ENCODE assay signal across 18 cellular contexts in the genomic region with DNA sequence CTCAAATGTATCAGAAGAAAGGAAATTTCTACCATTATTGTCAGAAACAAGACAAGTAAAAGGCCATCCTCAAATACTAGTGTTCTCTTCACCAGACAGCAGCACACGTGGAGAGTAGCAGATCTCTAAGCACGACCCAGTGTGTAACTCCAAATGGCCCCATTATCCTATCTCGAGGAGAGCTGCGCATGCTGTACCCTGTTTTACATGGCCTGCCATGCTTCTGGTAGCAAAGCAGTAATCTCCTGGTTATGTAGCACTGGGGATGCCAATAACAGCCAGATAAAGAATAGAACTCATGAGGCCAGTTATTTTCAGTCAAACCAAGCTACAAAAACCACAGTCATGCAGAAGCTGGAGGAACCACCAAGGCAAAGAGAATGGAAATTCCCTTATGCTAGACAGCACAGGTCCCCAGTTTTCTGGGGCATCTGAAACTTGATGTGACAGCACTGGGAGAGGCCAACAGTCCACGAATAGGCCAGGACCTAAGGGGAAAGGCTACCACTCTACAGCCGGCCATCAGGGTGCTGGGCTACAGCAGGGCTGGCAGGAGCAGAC.
A peak's percentile ranks its signal among the peaks of the same experiment; 100 is the strongest.
DNase-seq lines count a peak whose midpoint lies in the region; ATAC-seq and TF ChIP-seq lines count a peak whose summit lies in the region.
"Had no signal": no experiment of that assay in that cellular context is flagged by ENCODE, and none has a peak within 500 bp of the region (broad histone marks: within the 10 kb centered on the region; RNA-seq: fewer than 3 reads in every experiment).

No MANE protein-coding gene starts in this region.

- peak overlapping the region; percentile 83 for H2AK5ac ChIP-seq in trophoblast cell (ENCODE audit: low read length)

- H4K12ac ChIP-seq in trophoblast cell (ENCODE audit: low read depth, low read length), result no peak overlapping the region

- no peak overlapping the region for H3K9ac ChIP-seq in trophoblast cell (ENCODE audit: low read length)

- DNase-seq in activated naive CD8-positive, alpha-beta T cell treated with anti-CD3 and anti-CD28 coated beads, Interleukin-2, amount 50 U/mL, for 24 hours, result no peak
- no peak for DNase-seq in activated naive CD8-positive, alpha-beta T cell treated with anti-CD3 and anti-CD28 coated beads for 36 hours
- peak; percentile 49 for DNase-seq in GM12865 (ENCODE audit: low read depth)
- DNase-seq in astrocyte of the hippocampus (ENCODE audit: low read depth, low spot score), result peak; percentile 51
- no peak for DNase-seq in trophoblast cell
- DNase-seq in ureter (ENCODE audit: low spot score), result no peak
- no peak for DNase-seq in sciatic nerve (ENCODE audit: low spot score)
- DNase-seq: Caco-2; KG1; NCI-H1092 treated with DMSO at 0.1 percent for 48 hours; NCI-H1694 treated with DMSO at 0.1 percent for 48 hours; NCI-H345; NCI-H69; NK-92 treated with Interleukin-12 subunit alpha and Interleukin-12 subunit beta, amount 100 ng/mL, for 24 hours; OCI-M1 had no signal

- no peak overlapping the region for H3K18ac ChIP-seq in trophoblast cell (ENCODE audit: low read length)

- H3K9me3 Mint-ChIP-seq in activated naive CD8-positive, alpha-beta T cell treated with anti-CD3 and anti-CD28 coated beads, Interleukin-2, amount 50 U/mL, for 24 hours, result no peaks in the 10 kb centered on the region
- peaks cover 3% of the 10 kb centered on the region for H3K9me3 Mint-ChIP-seq in activated naive CD8-positive, alpha-beta T cell treated with anti-CD3 and anti-CD28 coated beads for 36 hours

- H2BK5ac ChIP-seq in trophoblast cell (ENCODE audit: low read depth, low read length, poor library complexity), result no peak overlapping the region

- peak overlapping the region; percentile 35 for H2BK120ac ChIP-seq in trophoblast cell (ENCODE audit: insufficient read depth, low read length, poor library complexity)

- no peak overlapping the region for H3K4ac ChIP-seq in trophoblast cell (ENCODE audit: low read depth, low read length)

- H2AFZ ChIP-seq in trophoblast cell (ENCODE audit: insufficient read depth, low read length, poor library complexity), result no peak overlapping the region

- peaks cover 23% of the 10 kb centered on the region for H3K4me1 Mint-ChIP-seq in activated naive CD8-positive, alpha-beta T cell treated with anti-CD3 and anti-CD28 coated beads, Interleukin-2, amount 50 U/mL, for 24 hours
- peaks cover 25% of the 10 kb centered on the region for H3K4me1 Mint-ChIP-seq in activated naive CD8-positive, alpha-beta T cell treated with anti-CD3 and anti-CD28 coated beads for 36 hours

- no peak for ATAC-seq in activated naive CD8-positive, alpha-beta T cell treated with anti-CD3 and anti-CD28 coated beads, Interleukin-2, amount 50 U/mL, for 24 hours
- ATAC-seq in sciatic nerve (no peak), GM18870 (IDR thresholded peaks at IDR 0.05; ENCODE audit: unreplicated experiment) (no peak)

- H3K27ac Mint-ChIP-seq in activated naive CD8-positive, alpha-beta T cell treated with anti-CD3 and anti-CD28 coated beads, Interleukin-2, amount 50 U/mL, for 24 hours, result peak overlapping the region; percentile 33
- H3K27ac Mint-ChIP-seq in activated naive CD8-positive, alpha-beta T cell treated with anti-CD3 and anti-CD28 coated beads for 36 hours, result no peak overlapping the region

- H3K4me3 ChIP-seq in GM12865 (ENCODE audit: low read depth, low read length) (no peak overlapping the region), trophoblast cell (ENCODE audit: low read depth, low read length) (no peak overlapping the region)

- WGBS in trophoblast cell (ENCODE audit: extremely low coverage, insufficient coverage, insufficient read length), result no CpG with 5 or more reads among the region's 6 CpGs

- H3K4me1 ChIP-seq in trophoblast cell (ENCODE audit: control insufficient read depth in 1 of 2, insufficient read depth in 2 of 2, low read length in 2 of 2), result peaks cover 13% of the 10 kb centered on the region in 2 experiments
- H3K4me1 ChIP-seq: Caco-2 had no signal

- peak overlapping the region; percentile 37 for H3K14ac ChIP-seq in trophoblast cell (ENCODE audit: low read length)

- H3K79me2 ChIP-seq in trophoblast cell (ENCODE audit: control insufficient read depth, insufficient read depth, low read length, poor library complexity), result no peaks in the 10 kb centered on the region

- H3K4me3 Mint-ChIP-seq in activated naive CD8-positive, alpha-beta T cell treated with anti-CD3 and anti-CD28 coated beads, Interleukin-2, amount 50 U/mL, for 24 hours, result no peak overlapping the region
- no peak overlapping the region for H3K4me3 Mint-ChIP-seq in activated naive CD8-positive, alpha-beta T cell treated with anti-CD3 and anti-CD28 coated beads for 36 hours
- H3K4me3 Mint-ChIP-seq: CD14-positive monocyte had no signal

- peak overlapping the region; percentile 15 for H4K91ac ChIP-seq in trophoblast cell (ENCODE audit: low read depth, low read length)

- no peaks in the 10 kb centered on the region for H3K27me3 ChIP-seq in trophoblast cell (ENCODE audit: insufficient read depth, low read length)

- no peaks in the 10 kb centered on the region for H3K27me3 Mint-ChIP-seq in activated naive CD8-positive, alpha-beta T cell treated with anti-CD3 and anti-CD28 coated beads, Interleukin-2, amount 50 U/mL, for 24 hours
- no peaks in the 10 kb centered on the region for H3K27me3 Mint-ChIP-seq in activated naive CD8-positive, alpha-beta T cell treated with anti-CD3 and anti-CD28 coated beads for 36 hours

- no peak for TF ChIP-seq CTCF in GM12865 (IDR thresholded peaks at IDR 0.05; ENCODE audit: insufficient read depth, low read depth, low read length, missing control alignments)

- peak overlapping the region; percentile 17 for H4K8ac ChIP-seq in trophoblast cell (ENCODE audit: low read depth, low read length)

- H3K23ac ChIP-seq in trophoblast cell (ENCODE audit: low read length), result no peak overlapping the region

- peaks cover 3% of the 10 kb centered on the region for H3K36me3 Mint-ChIP-seq in activated naive CD8-positive, alpha-beta T cell treated with anti-CD3 and anti-CD28 coated beads, Interleukin-2, amount 50 U/mL, for 24 hours (ENCODE audit: low read depth)
- H3K36me3 Mint-ChIP-seq in activated naive CD8-positive, alpha-beta T cell treated with anti-CD3 and anti-CD28 coated beads for 36 hours, result peaks cover 5% of the 10 kb centered on the region

- peaks cover 11% of the 10 kb centered on the region for H3K79me1 ChIP-seq in trophoblast cell (ENCODE audit: low read length)

- H2BK12ac ChIP-seq in trophoblast cell (ENCODE audit: low read length), result peak overlapping the region; percentile 70

- intact Hi-C loops in sciatic nerve (cut with DNase I), result no loop called here

- H3K4me2 ChIP-seq in trophoblast cell (ENCODE audit: low read length), result no peak overlapping the region

- no peaks in the 10 kb centered on the region for H3K36me3 ChIP-seq in trophoblast cell (ENCODE audit: control insufficient read depth in 1 of 2, insufficient read depth in 2 of 2, low read length in 2 of 2)

- H3K27ac ChIP-seq in trophoblast cell (ENCODE audit: low read depth, low read length), result no peak overlapping the region
- H3K27ac ChIP-seq: RWPE1 had no signal

- no peaks in the 10 kb centered on the region for H3K9me3 ChIP-seq in trophoblast cell (ENCODE audit: insufficient read depth, low read depth, low read length)
- H3K9me3 ChIP-seq: Caco-2 had no signal

Comparison
In these comparisons a context has a peak if more than half of its experiments do, and no peak if none do; other contexts are left out.
1. DNase-seq: peak in GM12865 (single experiment) and astrocyte of the hippocampus (single experiment); none in activated naive CD8-positive, alpha-beta T cell treated with anti-CD3 and anti-CD28 coated beads, Interleukin-2, amount 50 U/mL, for 24 hours (single experiment), activated naive CD8-positive, alpha-beta T cell treated with anti-CD3 and anti-CD28 coated beads for 36 hours (single experiment), trophoblast cell (0 of 2), ureter (single experiment) and sciatic nerve (single experiment).